ENCODE assay signal across 23 cellular contexts in genomic region chr17:19539841-19540311, GRCh38. TPM values are rescaled to one million over a fixed set of nuclear protein-coding genes. Genes with fewer than 3 reads are reported as not detected.
DNase-seq lines count a peak whose midpoint lies in the region; ATAC-seq and TF ChIP-seq lines count a peak whose summit lies in the region.
"Had no signal": no experiment of that assay in that cellular context is flagged by ENCODE, and none has a peak within 500 bp of the region (broad histone marks: within the 10 kb centered on the region; RNA-seq: fewer than 3 reads in every experiment).

No MANE protein-coding gene starts in this region.

- H3K4me3 Mint-ChIP-seq in chondrocyte (ENCODE audit: unreplicated experiment) (no peak overlapping the region), nephron (no peak overlapping the region)
- H3K4me3 Mint-ChIP-seq: CD14-positive monocyte, IgD-negative memory B cell had no signal

- no peak for TF ChIP-seq POLR2A in vagina (IDR thresholded peaks at IDR 0.05)

- H3K4me1 Mint-ChIP-seq in chondrocyte (ENCODE audit: low read depth) (no peaks in the 10 kb centered on the region), nephron (peaks cover 12% of the 10 kb centered on the region)
- H3K4me1 Mint-ChIP-seq: IgD-negative memory B cell had no signal

- H3K36me3 Mint-ChIP-seq in chondrocyte (ENCODE audit: low read depth) (no peaks in the 10 kb centered on the region), nephron (ENCODE audit: low read depth) (no peaks in the 10 kb centered on the region)

- H3K27ac Mint-ChIP-seq in chondrocyte (ENCODE audit: unreplicated experiment), result no peak overlapping the region
- peak overlapping the region in 2 of 3 experiments; percentile 2 to 5 for H3K27ac Mint-ChIP-seq in nephron
- H3K27ac Mint-ChIP-seq: IgD-negative memory B cell had no signal

- H3K27me3 Mint-ChIP-seq in chondrocyte (ENCODE audit: low read depth), result peaks cover 6% of the 10 kb centered on the region
- H3K27me3 Mint-ChIP-seq in nephron (ENCODE audit: low read depth), result peaks cover 32% of the 10 kb centered on the region

- TF ChIP-seq CTCF in chondrocyte (IDR thresholded peaks at IDR 0.05), result no peak
- no peak for TF ChIP-seq CTCF in nephron (IDR thresholded peaks at IDR 0.05; ENCODE audit: unreplicated experiment in 3 of 3)
- no peak for TF ChIP-seq CTCF in vagina (IDR thresholded peaks at IDR 0.05)

- no peaks in the 10 kb centered on the region for H3K9me3 ChIP-seq in vagina
- H3K9me3 ChIP-seq: HAP-1, MG63 had no signal

- intact Hi-C loops in vagina (cut with DNase I), result no loop called here

- H3K27ac ChIP-seq in vagina, result peak overlapping the region; percentile 42
- H3K27ac ChIP-seq: GM23248 had no signal

- peaks cover 25% of the 10 kb centered on the region for H3K4me1 ChIP-seq in vagina

- DNase-seq in NCI-H2171 treated with DMSO at 0.1 percent for 48 hours (lab: John Stamatoyannopoulos, UW), result peak; percentile 9
- no peak for DNase-seq in NCI-H2171 (lab: John Stamatoyannopoulos, UW)
- peak; percentile 14 for DNase-seq in chondrocyte (ENCODE audit: low spot score)
- no peak for DNase-seq in vagina (ENCODE audit: extremely low spot score in 2 of 2)
- DNase-seq: 8988T, GDM1, GM23248, Kasumi-1, MG63, NCI-H1048, NCI-H146, NCI-H2029 treated with DMSO at 0.1 percent for 48 hours, NCI-H510A treated with DMSO at 0.1 percent for 48 hours, PC-3, RPMI8226, SHP77 treated with DMSO at 0.1 percent for 48 hours had no signal

- no peak overlapping the region for H3K4me3 ChIP-seq in vagina
- H3K4me3 ChIP-seq: GM23248, HAP-1, MG63 had no signal

- no peaks in the 10 kb centered on the region for H3K27me3 ChIP-seq in vagina
- H3K27me3 ChIP-seq: MG63 had no signal

- no peaks in the 10 kb centered on the region for H3K36me3 ChIP-seq in vagina
- H3K36me3 ChIP-seq: HAP-1, MG63 had no signal

- H3K9me3 Mint-ChIP-seq in chondrocyte (ENCODE audit: low read depth) (no peaks in the 10 kb centered on the region), nephron (no peaks in the 10 kb centered on the region)
- H3K9me3 Mint-ChIP-seq: IgD-negative memory B cell had no signal

- ATAC-seq in HG03439 (IDR thresholded peaks at IDR 0.05; ENCODE audit: unreplicated experiment), result no peak
- no peak for ATAC-seq in esophagus mucosa
- ATAC-seq in GM19351 (IDR thresholded peaks at IDR 0.05; ENCODE audit: unreplicated experiment), result no peak
- ATAC-seq: PC-3 had no signal

RNA-seq across cellular contexts. Expression of gene SLC47A1, which starts 6.2 kb away (rescaled TPM):
- total RNA-seq in chondrocyte (1.7 to 4.9 TPM (median 2.0 TPM) in 3 replicates), vagina (29.7 TPM), esophagus mucosa (2.7 TPM)

Comparison
In these comparisons a context has a peak if more than half of its experiments do, and no peak if none do; other contexts are left out.
1. DNase-seq: peak in NCI-H2171 treated with DMSO at 0.1 percent for 48 hours (single experiment) and chondrocyte (single experiment); none in NCI-H2171 (single experiment) and vagina (0 of 2).